Comparison of ENCODE assay signal across 19 cellular contexts in genomic region chr11:73280606-73281005, GRCh38. TPM values are rescaled to one million over a fixed set of nuclear protein-coding genes. Genes with fewer than 3 reads are reported as not detected.
A peak's percentile ranks its signal among the peaks of the same experiment; 100 is the strongest.
DNase-seq lines count a peak whose midpoint lies in the region; ATAC-seq and TF ChIP-seq lines count a peak whose summit lies in the region.
"Had no signal": no experiment of that assay in that cellular context is flagged by ENCODE, and none has a peak within 500 bp of the region (broad histone marks: within the 10 kb centered on the region; RNA-seq: fewer than 3 reads in every experiment).

No MANE protein-coding gene starts in this region.

- H3K4me1 Mint-ChIP-seq in central memory CD8-positive, alpha-beta T cell: no peaks in the 10 kb centered on the region
- H3K4me1 Mint-ChIP-seq in activated T-helper 1 cell treated with anti-CD3 and anti-CD28 coated beads, Interleukin-12 subunit alpha, Interleukin-12 subunit beta, Interleukin-2, Interleukin-4 antibody, amounts not matched to agents 30 ng/mL and 10 ng/mL and 1 ng/mL, durations not matched to agents 14 hours and 24 hours and 36 hours (ENCODE audit: low read depth): peaks cover 20% of the 10 kb centered on the region

- no peaks in the 10 kb centered on the region for H3K27me3 Mint-ChIP-seq in central memory CD8-positive, alpha-beta T cell
- peaks cover 15% of the 10 kb centered on the region for H3K27me3 Mint-ChIP-seq in activated T-helper 1 cell treated with anti-CD3 and anti-CD28 coated beads, Interleukin-12 subunit alpha, Interleukin-12 subunit beta, Interleukin-2, Interleukin-4 antibody, amounts not matched to agents 30 ng/mL and 10 ng/mL and 1 ng/mL, durations not matched to agents 14 hours and 24 hours and 36 hours (ENCODE audit: insufficient read depth)

- intact Hi-C loops in right lobe of liver (cut with DNase I): no loop called here
- intact Hi-C loops in spleen (cut with DNase I; ENCODE audit: low total_unique reads): no loop called here
- intact Hi-C loops in activated T-helper 1 cell treated with anti-CD3 and anti-CD28 coated beads, Interleukin-12 subunit alpha, Interleukin-12 subunit beta, Interleukin-2, Interleukin-4 antibody, amounts not matched to agents 30 ng/mL and 10 ng/mL and 1 ng/mL, durations not matched to agents 14 hours and 24 hours and 36 hours (cut with micrococcal nuclease): no loop called here

- H3K4me1 ChIP-seq in MM.1S (ENCODE audit: low read length) (peaks cover 13% of the 10 kb centered on the region), right lobe of liver (no peaks in the 10 kb centered on the region), spleen (peaks cover 3 to 91% (median 46%) of the 10 kb centered on the region in 6 donors)

- no peaks in the 10 kb centered on the region for H3K9me2 ChIP-seq in MM.1S (replicated peaks; ENCODE audit: insufficient read depth, low read length)

- no peaks in the 10 kb centered on the region for H3K9me3 Mint-ChIP-seq in central memory CD8-positive, alpha-beta T cell
- H3K9me3 Mint-ChIP-seq in activated T-helper 1 cell treated with anti-CD3 and anti-CD28 coated beads, Interleukin-12 subunit alpha, Interleukin-12 subunit beta, Interleukin-2, Interleukin-4 antibody, amounts not matched to agents 30 ng/mL and 10 ng/mL and 1 ng/mL, durations not matched to agents 14 hours and 24 hours and 36 hours: no peaks in the 10 kb centered on the region
- H3K9me3 Mint-ChIP-seq: endodermal cell, mesothelial cell of epicardium had no signal

- DNase-seq in MM.1S (no peak), right lobe of liver (no peak), spleen (peak; percentile 67), brain microvascular endothelial cell (no peak)
- no peak for DNase-seq in central memory CD8-positive, alpha-beta T cell (ENCODE audit: low spot score in 2 of 2)
- no peak for DNase-seq in activated T-helper 1 cell treated with anti-CD3 and anti-CD28 coated beads, Interleukin-12 subunit alpha, Interleukin-12 subunit beta, Interleukin-2, Interleukin-4 antibody, amounts not matched to agents 30 ng/mL and 10 ng/mL and 1 ng/mL, durations not matched to agents 14 hours and 24 hours and 36 hours (ENCODE audit: low spot score)
- DNase-seq: activated gamma-delta T cell; AML-193; cerebellar nuclear complex; endodermal cell; NCI-H1417; NCI-H526; PC-9; stimulated activated CD4-positive, alpha-beta T cell treated with anti-CD3 and anti-CD28 coated beads, Interleukin-2, amount 100 ng/mL, for 24 hours; T-helper 9 cell had no signal

- no peaks in the 10 kb centered on the region for H3K9me3 ChIP-seq in MM.1S (replicated peaks; ENCODE audit: insufficient read depth, low read length)
- no peaks in the 10 kb centered on the region for H3K9me3 ChIP-seq in right lobe of liver
- no peaks in the 10 kb centered on the region for H3K9me3 ChIP-seq in spleen

- H3K9ac ChIP-seq in MM.1S (ENCODE audit: low read length): no peak overlapping the region

- TF ChIP-seq POLR2A in right lobe of liver (IDR thresholded peaks at IDR 0.05) (no peak), spleen (IDR thresholded peaks at IDR 0.05) (no peak)

- TF ChIP-seq CTCF in MM.1S (IDR thresholded peaks at IDR 0.05; ENCODE audit: low read length) (no peak), right lobe of liver (IDR thresholded peaks at IDR 0.05) (no peak), spleen (IDR thresholded peaks at IDR 0.05 in 8 of 11, conservative IDR thresholded peaks at IDR 0.05 in 3 of 11) (no peak), brain microvascular endothelial cell (IDR thresholded peaks at IDR 0.05; ENCODE audit: low read depth, low read length, missing control alignments) (no peak)

- H3K4me3 ChIP-seq in MM.1S (ENCODE audit: low read length) (no peak overlapping the region), right lobe of liver (no peak overlapping the region), spleen (no peak overlapping the region), brain microvascular endothelial cell (ENCODE audit: low read depth, low read length) (no peak overlapping the region)
- H3K4me3 ChIP-seq: PC-9, SK-N-MC had no signal

- H3K36me3 ChIP-seq in MM.1S (replicated peaks; ENCODE audit: insufficient read depth, low read length) (no peaks in the 10 kb centered on the region), right lobe of liver (no peaks in the 10 kb centered on the region), spleen (peaks cover 0 to 25% (median 0%) of the 10 kb centered on the region in 6 donors), brain microvascular endothelial cell (replicated peaks) (no peaks in the 10 kb centered on the region)

- peak overlapping the region; percentile 11 for H3K4me2 ChIP-seq in MM.1S (ENCODE audit: low read depth, low read length)
- H3K4me2 ChIP-seq: PC-9 had no signal

- H3K27ac Mint-ChIP-seq in central memory CD8-positive, alpha-beta T cell (ENCODE audit: low read depth): peak overlapping the region; percentile 60
- H3K27ac Mint-ChIP-seq in activated T-helper 1 cell treated with anti-CD3 and anti-CD28 coated beads, Interleukin-12 subunit alpha, Interleukin-12 subunit beta, Interleukin-2, Interleukin-4 antibody, amounts not matched to agents 30 ng/mL and 10 ng/mL and 1 ng/mL, durations not matched to agents 14 hours and 24 hours and 36 hours: no peak overlapping the region
- H3K27ac Mint-ChIP-seq: endodermal cell, mesothelial cell of epicardium had no signal

- peaks cover 3% of the 10 kb centered on the region for H3K36me3 Mint-ChIP-seq in central memory CD8-positive, alpha-beta T cell (ENCODE audit: insufficient read depth)
- no peaks in the 10 kb centered on the region for H3K36me3 Mint-ChIP-seq in activated T-helper 1 cell treated with anti-CD3 and anti-CD28 coated beads, Interleukin-12 subunit alpha, Interleukin-12 subunit beta, Interleukin-2, Interleukin-4 antibody, amounts not matched to agents 30 ng/mL and 10 ng/mL and 1 ng/mL, durations not matched to agents 14 hours and 24 hours and 36 hours (ENCODE audit: low read depth)
- H3K36me3 Mint-ChIP-seq: mesothelial cell of epicardium had no signal

- no peaks in the 10 kb centered on the region for H3K27me3 ChIP-seq in MM.1S (replicated peaks; ENCODE audit: insufficient read depth, low read length)
- H3K27me3 ChIP-seq in right lobe of liver: no peaks in the 10 kb centered on the region
- H3K27me3 ChIP-seq in spleen (replicated peaks in 1 of 7): no peaks in the 10 kb centered on the region
- no peaks in the 10 kb centered on the region for H3K27me3 ChIP-seq in brain microvascular endothelial cell (replicated peaks)

- no peaks in the 10 kb centered on the region for H3F3A ChIP-seq in MM.1S (ENCODE audit: insufficient read depth, low read length)

- no peaks in the 10 kb centered on the region for H4K20me1 ChIP-seq in MM.1S (ENCODE audit: insufficient read depth, low read length)

- ATAC-seq in central memory CD8-positive, alpha-beta T cell (replicated peaks; ENCODE audit: extremely low read depth, poor library complexity, severe bottlenecking): no peak
- peak; percentile 38 to 65 (median 56) for ATAC-seq in right lobe of liver
- no peak for ATAC-seq in GM21526 (IDR thresholded peaks at IDR 0.05; ENCODE audit: low FRiP score, unreplicated experiment)
- ATAC-seq: activated CD4-positive, CD25-positive, alpha-beta regulatory T cell treated with anti-CD3 and anti-CD28 coated beads, Interleukin-2, amount 50 U/mL, for 24 hours had no signal

- no peak overlapping the region; the same call in 1 of the 2 replicates for H2AFZ ChIP-seq in MM.1S (ENCODE audit: low read length)
- H2AFZ ChIP-seq: PC-9 had no signal

- in situ Hi-C loops in brain microvascular endothelial cell (cut with HindIII; ENCODE audit: low pct_ligation_motif_present, low sequenced_read_pairs): no loop called here

- H3K79me2 ChIP-seq in MM.1S (ENCODE audit: low read length): no peaks in the 10 kb centered on the region

- no peak overlapping the region for H3K27ac ChIP-seq in MM.1S (ENCODE audit: low read length)
- H3K27ac ChIP-seq in right lobe of liver: no peak overlapping the region
- H3K27ac ChIP-seq in spleen: peak overlapping the region in 4 of 8 donors; percentile 9 to 70 (median 46)
- no peak overlapping the region for H3K27ac ChIP-seq in brain microvascular endothelial cell
- H3K27ac ChIP-seq: PC-9, SK-N-MC had no signal

- no peak overlapping the region for H3K4me3 Mint-ChIP-seq in central memory CD8-positive, alpha-beta T cell
- H3K4me3 Mint-ChIP-seq in activated T-helper 1 cell treated with anti-CD3 and anti-CD28 coated beads, Interleukin-12 subunit alpha, Interleukin-12 subunit beta, Interleukin-2, Interleukin-4 antibody, amounts not matched to agents 30 ng/mL and 10 ng/mL and 1 ng/mL, durations not matched to agents 14 hours and 24 hours and 36 hours: no peak overlapping the region
- H3K4me3 Mint-ChIP-seq: endodermal cell, mesothelial cell of epicardium had no signal

- WGBS in right lobe of liver (ENCODE audit: insufficient coverage, low coverage, low lambda C conversion rate, missing lambda C conversion rate): 77% methylated on average over 4 of the region's 4 CpGs
- WGBS in spleen, 5 donors: 49 to 63% (median 50%) methylated on average over 4 of the region's 4 CpGs

RNA-seq across cellular contexts. Expression of gene P2RY6, which starts 8.5 kb away (rescaled TPM):
- total RNA-seq in right lobe of liver (1 to 10 TPM in 1 of 6 experiments, under 1 TPM in 5; 0.24 to 1.8 (median 0.62) TPM), spleen (100 to 1,000 TPM in 1 of 7 donors, 10 to 100 TPM in 6; 41.1 to 109 (median 63.9) TPM)
- 10 to 100 TPM in 2 of 3 donors, 1 to 10 TPM in 1; 8.2 to 25.2 (median 10.6) TPM for polyA plus RNA-seq in spleen
- not detected in 2 replicates for total RNA-seq in activated T-helper 1 cell treated with anti-CD3 and anti-CD28 coated beads, Interleukin-12 subunit alpha, Interleukin-12 subunit beta, Interleukin-2, Interleukin-4 antibody, amounts not matched to agents 30 ng/mL and 10 ng/mL and 1 ng/mL, durations not matched to agents 14 hours and 24 hours and 36 hours

RNA-seq across cellular contexts. Expression of gene ARHGEF17, which starts 27.5 kb away (rescaled TPM):
- total RNA-seq in right lobe of liver (1 to 10 TPM; 4.6 to 7.3 (median 5.4) TPM), spleen (10 to 100 TPM; 21.5 to 48.5 (median 41.6) TPM)
- 10 to 100 TPM in 1 of 3 donors, 1 to 10 TPM in 2; 5.1 to 17.0 (median 6.3) TPM for polyA plus RNA-seq in spleen
- total RNA-seq in activated T-helper 1 cell treated with anti-CD3 and anti-CD28 coated beads, Interleukin-12 subunit alpha, Interleukin-12 subunit beta, Interleukin-2, Interleukin-4 antibody, amounts not matched to agents 30 ng/mL and 10 ng/mL and 1 ng/mL, durations not matched to agents 14 hours and 24 hours and 36 hours: 0.05 TPM in 1 of 2 replicates, not detected in the other

Comparison
In these comparisons a context has a peak if more than half of its experiments do, and no peak if none do; other contexts are left out.
1. ATAC-seq: peak in right lobe of liver (4 of 4); none in central memory CD8-positive, alpha-beta T cell (single experiment) and GM21526 (single experiment).
2. RNA of gene P2RY6, which starts 8.5 kb away (total RNA-seq): 41.1 to 109 TPM in spleen; 0.24 to 1.8 TPM in right lobe of liver and not detected in activated T-helper 1 cell treated with anti-CD3 and anti-CD28 coated beads, Interleukin-12 subunit alpha, Interleukin-12 subunit beta, Interleukin-2, Interleukin-4 antibody, amounts not matched to agents 30 ng/mL and 10 ng/mL and 1 ng/mL, durations not matched to agents 14 hours and 24 hours and 36 hours; every median in the first group is over 10 times any median in the second.